Comparison of ENCODE assay signal across 10 cellular contexts in the genomic region with DNA sequence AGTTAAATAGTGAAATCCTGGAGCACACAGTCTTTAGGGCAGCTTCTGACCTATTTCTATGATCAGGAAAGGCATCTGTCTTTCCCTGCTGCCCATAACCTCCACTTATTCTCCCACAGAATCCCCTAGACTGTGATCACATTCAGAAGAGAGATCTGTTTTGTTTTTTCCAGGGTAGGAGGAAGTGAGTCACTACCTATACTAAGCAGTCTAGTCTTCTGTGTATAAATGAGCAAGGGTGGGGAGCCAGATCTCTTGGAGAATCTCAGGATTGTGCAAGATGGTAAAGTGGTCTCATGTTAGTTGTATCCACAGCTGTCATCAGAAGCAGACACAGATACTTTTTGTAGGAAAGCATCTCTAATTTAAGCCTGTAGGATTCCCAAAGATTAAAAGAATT. TPM values are rescaled to one million over a fixed set of nuclear protein-coding genes. Genes with fewer than 3 reads are reported as not detected.
A peak's percentile ranks its signal among the peaks of the same experiment; 100 is the strongest.
DNase-seq lines count a peak whose midpoint lies in the region; ATAC-seq and TF ChIP-seq lines count a peak whose summit lies in the region.
"Had no signal": no experiment of that assay in that cellular context is flagged by ENCODE, and none has a peak within 500 bp of the region (broad histone marks: within the 10 kb centered on the region; RNA-seq: fewer than 3 reads in every experiment).

No MANE protein-coding gene starts in this region.

- H3K27me3 ChIP-seq in H7 (ENCODE audit: control insufficient read depth, insufficient read depth, low read length): no peaks in the 10 kb centered on the region

- H3K4me1 Mint-ChIP-seq in activated T-cell treated with anti-CD3 and anti-CD28 coated beads, Interleukin-2, amount 50 U/mL, for 72 hours (ENCODE audit: low read depth): peaks cover 17% of the 10 kb centered on the region

- ATAC-seq in activated T-cell treated with anti-CD3 and anti-CD28 coated beads, Interleukin-2, amount 50 U/mL, for 72 hours (replicated peaks in 1 of 2): peak; percentile 58 to 80
- ATAC-seq in SK-N-SH treated with all-trans-retinoic acid at 6 μM for 48 hours: peak; percentile 96
- peak; percentile 75 for ATAC-seq in stimulated activated naive CD8-positive, alpha-beta T cell treated with anti-CD3 and anti-CD28 coated beads, Interleukin-15, Interleukin-2, amounts not matched to agents 100 U/mL and 50 U/mL, for 24 hours
- ATAC-seq in GM21381 (IDR thresholded peaks at IDR 0.05; ENCODE audit: unreplicated experiment): no peak
- ATAC-seq in GM18517 (IDR thresholded peaks at IDR 0.05; ENCODE audit: unreplicated experiment): no peak

- no peak overlapping the region for H3K4me3 Mint-ChIP-seq in activated T-cell treated with anti-CD3 and anti-CD28 coated beads, Interleukin-2, amount 50 U/mL, for 72 hours
- H3K4me3 Mint-ChIP-seq: CD4-positive, CD25-positive, alpha-beta regulatory T cell had no signal

- H3K27ac Mint-ChIP-seq in activated T-cell treated with anti-CD3 and anti-CD28 coated beads, Interleukin-2, amount 50 U/mL, for 72 hours: peak overlapping the region; percentile 78
- H3K27ac Mint-ChIP-seq: CD4-positive, CD25-positive, alpha-beta regulatory T cell had no signal

- H3K27me3 Mint-ChIP-seq in activated T-cell treated with anti-CD3 and anti-CD28 coated beads, Interleukin-2, amount 50 U/mL, for 72 hours (ENCODE audit: low read depth): no peaks in the 10 kb centered on the region
- H3K27me3 Mint-ChIP-seq: CD4-positive, CD25-positive, alpha-beta regulatory T cell had no signal

- no peaks in the 10 kb centered on the region for H3K9me3 Mint-ChIP-seq in activated T-cell treated with anti-CD3 and anti-CD28 coated beads, Interleukin-2, amount 50 U/mL, for 72 hours
- H3K9me3 Mint-ChIP-seq: CD4-positive, CD25-positive, alpha-beta regulatory T cell had no signal

- no peak for DNase-seq in activated T-cell treated with anti-CD3 and anti-CD28 coated beads, Interleukin-2, amount 50 U/mL, for 72 hours
- DNase-seq in activated T-cell treated with anti-CD3 and anti-CD28 coated beads, Interleukin-2, amount 50 U/mL, for 1 hour: no peak
- peak; percentile 62 for DNase-seq in fibroblast of gingiva (ENCODE audit: low read depth)
- DNase-seq in stimulated activated naive CD8-positive, alpha-beta T cell treated with anti-CD3 and anti-CD28 coated beads, Interleukin-15, Interleukin-2, amounts not matched to agents 100 U/mL and 50 U/mL, for 24 hours: no peak
- no peak for DNase-seq in H7
- DNase-seq: activated effector memory CD4-positive, alpha-beta T cell treated with Interleukin-2 at 50 U/mL for 16 hours; CD4-positive, CD25-positive, alpha-beta regulatory T cell had no signal

- peaks cover 0 to 5% of the 10 kb centered on the region in 2 donors for H3K36me3 Mint-ChIP-seq in activated T-cell treated with anti-CD3 and anti-CD28 coated beads, Interleukin-2, amount 50 U/mL, for 72 hours (ENCODE audit: insufficient read depth in 2 of 2)

- peaks cover 6% of the 10 kb centered on the region for H3K36me3 ChIP-seq in H7 (replicated peaks; ENCODE audit: control insufficient read depth, insufficient read depth, low read length)

- H3K4me3 ChIP-seq in H7 (ENCODE audit: insufficient read depth, low read depth, low read length): no peak overlapping the region

TF ChIP-seq in SK-N-SH treated with all-trans-retinoic acid at 6 μM for 48 hours, 23 proteins besides CTCF, POLR2A, EP300 and RAD21:
- TF ChIP-seq ISL1 (CRISPR knock-in tag; IDR thresholded peaks at IDR 0.05) (peak; percentile 53; the same call in 1 of the 2 replicates), SNAI2 (CRISPR knock-in tag; IDR thresholded peaks at IDR 0.05) (no peak), ZNF70 (CRISPR knock-in tag; IDR thresholded peaks at IDR 0.05) (peak; percentile 62; the same call in 1 of the 2 replicates), BACH2 (CRISPR knock-in tag; IDR thresholded peaks at IDR 0.05; ENCODE audit: borderline replicate concordance) (no peak), ARNTL (CRISPR knock-in tag; IDR thresholded peaks at IDR 0.05; ENCODE audit: borderline replicate concordance, low read depth) (no peak), PPARA (CRISPR knock-in tag; IDR thresholded peaks at IDR 0.05; ENCODE audit: borderline replicate concordance) (no peak)
- TF ChIP-seq, protein P1, sequence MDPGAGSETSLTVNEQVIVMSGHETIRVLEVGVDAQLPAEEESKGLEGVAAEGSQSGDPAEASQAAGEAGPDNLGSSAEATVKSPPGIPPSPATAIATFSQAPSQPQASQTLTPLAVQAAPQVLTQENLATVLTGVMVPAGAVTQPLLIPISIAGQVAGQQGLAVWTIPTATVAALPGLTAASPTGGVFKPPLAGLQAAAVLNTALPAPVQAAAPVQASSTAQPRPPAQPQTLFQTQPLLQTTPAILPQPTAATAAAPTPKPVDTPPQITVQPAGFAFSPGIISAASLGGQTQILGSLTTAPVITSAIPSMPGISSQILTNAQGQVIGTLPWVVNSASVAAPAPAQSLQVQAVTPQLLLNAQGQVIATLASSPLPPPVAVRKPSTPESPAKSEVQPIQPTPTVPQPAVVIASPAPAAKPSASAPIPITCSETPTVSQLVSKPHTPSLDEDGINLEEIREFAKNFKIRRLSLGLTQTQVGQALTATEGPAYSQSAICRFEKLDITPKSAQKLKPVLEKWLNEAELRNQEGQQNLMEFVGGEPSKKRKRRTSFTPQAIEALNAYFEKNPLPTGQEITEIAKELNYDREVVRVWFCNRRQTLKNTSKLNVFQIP (CRISPR knock-in tag; IDR thresholded peaks at IDR 0.05; ENCODE audit: borderline replicate concordance, low read depth): no peak
TF ChIP-seq in SK-N-SH treated with all-trans-retinoic acid at 6 μM for 48 hours: peak in this region for 2.

RNA-seq across cellular contexts. Expression of a gene that starts 11.8 kb away (rescaled TPM):
- total RNA-seq in activated T-cell treated with anti-CD3 and anti-CD28 coated beads, Interleukin-2, amount 50 U/mL, for 72 hours: 10 to 100 TPM; 44.6 to 45.8 TPM
- total RNA-seq in H7 (2014; rRNA removed; shearing (Covaris generic)): 59.5 and 75.7 TPM in 2 replicates

RNA-seq across cellular contexts. Expression of a gene that starts 48.6 kb away (rescaled TPM):
- 10 to 100 TPM; 16.1 to 20.7 TPM for total RNA-seq in activated T-cell treated with anti-CD3 and anti-CD28 coated beads, Interleukin-2, amount 50 U/mL, for 72 hours
- total RNA-seq in H7 (2014; rRNA removed; shearing (Covaris generic)): 23.1 and 36.0 TPM in 2 replicates

Comparison
In these comparisons a context has a peak if more than half of its experiments do, and no peak if none do; other contexts are left out.
1. ATAC-seq: peak in activated T-cell treated with anti-CD3 and anti-CD28 coated beads, Interleukin-2, amount 50 U/mL, for 72 hours (2 of 2), SK-N-SH treated with all-trans-retinoic acid at 6 μM for 48 hours (single experiment) and stimulated activated naive CD8-positive, alpha-beta T cell treated with anti-CD3 and anti-CD28 coated beads, Interleukin-15, Interleukin-2, amounts not matched to agents 100 U/mL and 50 U/mL, for 24 hours (single experiment); none in GM21381 (single experiment) and GM18517 (single experiment).